35 cellular contexts compared by ENCODE assay signal in genomic region chr3:126768903-126769302, GRCh38.
DNase-seq lines count a peak whose midpoint lies in the region; ATAC-seq, FAIRE-seq and TF ChIP-seq lines count a peak whose summit lies in the region.
"Had no signal": no experiment of that assay in that cellular context is flagged by ENCODE, and none has a peak within 500 bp of the region (broad histone marks: within the 10 kb centered on the region; RNA-seq: fewer than 3 reads in every experiment).

No MANE protein-coding gene starts in this region.

- H2AFZ ChIP-seq in HepG2 (ENCODE audit: low read length) (no peak overlapping the region), IMR-90 (replicated peaks; ENCODE audit: low read length, poor library complexity) (no peak overlapping the region), K562 (ENCODE audit: low read depth, low read length) (no peak overlapping the region)

- H4K91ac ChIP-seq in IMR-90 (ENCODE audit: insufficient read depth, low read depth, low read length): no peak overlapping the region

- H3K27ac ChIP-seq in HepG2 (ENCODE audit: extremely low read length, insufficient read depth, low read length) (no peak overlapping the region), right lobe of liver (no peak overlapping the region), IMR-90 (ENCODE audit: insufficient read depth, low read length) (no peak overlapping the region), K562 (ENCODE audit: extremely low read depth, low read depth, low read length) (no peak overlapping the region)
- H3K27ac ChIP-seq: 22Rv1; A549; BLaER1; BLaER1 treated with 17β-estradiol and CSF1 and Interleukin-3, amounts not matched to agents 10 nM and 100 nM; C4-2B had no signal

- peaks cover 0 to 4% of the 10 kb centered on the region in 2 experiments; a peak in 3 of 4 replicates for H3K79me1 ChIP-seq in IMR-90 (ENCODE audit: low read depth in 1 of 2, low read length in 2 of 2)

- TF ChIP-seq RAD21 in HepG2 (CRISPR knock-in tag; IDR thresholded peaks at IDR 0.05): no peak
- no peak for TF ChIP-seq RAD21 in IMR-90 (IDR thresholded peaks at IDR 0.05; ENCODE audit: low read length)
- no peak for TF ChIP-seq RAD21 in Ishikawa (IDR thresholded peaks at IDR 0.05; ENCODE audit: low read depth)
- TF ChIP-seq RAD21 in K562 (CRISPR knock-in tag; conservative IDR thresholded peaks at IDR 0.05 in 1 of 2, IDR thresholded peaks at IDR 0.05 in 1 of 2): no peak

- no peak for ATAC-seq in HepG2
- no peak for ATAC-seq in right lobe of liver
- no peak for ATAC-seq in IMR-90 (ENCODE audit: low read depth)
- ATAC-seq in K562: no peak
- no peak for ATAC-seq in HG03097 (IDR thresholded peaks at IDR 0.05; ENCODE audit: low FRiP score, unreplicated experiment)
- ATAC-seq: A549; CD8-positive, alpha-beta T cell had no signal

- no peak overlapping the region for H2AK9ac ChIP-seq in IMR-90 (replicated peaks; ENCODE audit: low read depth, low read length, poor library complexity)

- in situ Hi-C loops in HepG2 (cut with HindIII; ENCODE audit: extremely low pct_ligation_motif_present, low pct_unique_long_range_greater_than_20kb) (no loop called here), IMR-90 (cut with MboI; ENCODE audit: low sequenced_read_pairs) (no loop called here), K562 (cut with MboI) (no loop called here)

- FAIRE-seq in HepG2 (lab: Jason Lieb, UNC): no peak
- FAIRE-seq in K562 (lab: Jason Lieb, UNC): no peak
- FAIRE-seq: A204.1, A549, D721Med had no signal

- H3K79me2 ChIP-seq in HepG2 (ENCODE audit: insufficient read depth, low read length) (no peaks in the 10 kb centered on the region), K562 (ENCODE audit: control insufficient read depth, insufficient read depth, low read length) (no peaks in the 10 kb centered on the region)

- no peak overlapping the region for H2BK120ac ChIP-seq in IMR-90 (ENCODE audit: low read depth, low read length)

- intact Hi-C loops in HepG2 (cut with micrococcal nuclease; ENCODE audit: unreplicated experiment) (no loop called here), right lobe of liver (cut with DNase I) (no loop called here), IMR-90 (cut with micrococcal nuclease) (no loop called here), K562 (cut with micrococcal nuclease) (no loop called here), head of caudate nucleus (cut with DNase I) (no loop called here)

- no peak overlapping the region for H3K4ac ChIP-seq in IMR-90 (ENCODE audit: low read depth, low read length)

- H3K23ac ChIP-seq in IMR-90 (ENCODE audit: low read depth, low read length): no peak overlapping the region

- H3K56ac ChIP-seq in IMR-90 (ENCODE audit: extremely low read depth, insufficient read depth, low read length): no peak overlapping the region

- TF ChIP-seq POLR2A in HepG2 (IDR thresholded peaks at IDR 0.05; ENCODE audit: insufficient read depth in 1 of 2, low read depth in 2 of 2, low read length in 2 of 2) (no peak), right lobe of liver (IDR thresholded peaks at IDR 0.05) (no peak), IMR-90 (IDR thresholded peaks at IDR 0.05; ENCODE audit: low read depth, low read length) (no peak), K562 (conservative IDR thresholded peaks at IDR 0.05) (no peak)

- no peak overlapping the region for H2AK5ac ChIP-seq in IMR-90 (ENCODE audit: low read depth, low read length)

- H3K9me1 ChIP-seq in IMR-90 (ENCODE audit: insufficient read depth, low read length) (no peaks in the 10 kb centered on the region), K562 (ENCODE audit: control insufficient read depth, insufficient read depth, low read length) (no peaks in the 10 kb centered on the region)

- DNase-seq in HepG2 (ENCODE audit: low spot score): no peak
- no peak for DNase-seq in right lobe of liver
- no peak for DNase-seq in IMR-90
- DNase-seq in K562 (ENCODE audit: extremely low read depth in 1 of 4, low spot score in 3 of 4): no peak
- no peak for DNase-seq in NK-92 (lab: John Stamatoyannopoulos, UW; ENCODE audit: unreplicated experiment)
- no peak for DNase-seq in head of caudate nucleus
- DNase-seq: 8988T; ACHN; AML-193; BE2C; C1 segment of cervical spinal cord; Caco-2; Calu3; CD4-positive, alpha-beta memory T cell; CD4-positive, alpha-beta T cell; CD4-positive, CD25-positive, alpha-beta regulatory T cell; CD8-positive, alpha-beta memory T cell; CD8-positive, alpha-beta T cell; COR-L47; DMS 273 treated with DMSO at 0.1 percent for 48 hours; DMS153; DMS53; DMS79; DMS79 treated with DMSO at 0.1 percent for 48 hours; DND-41; EL had no signal

- H3K4me3 ChIP-seq in HepG2 (replicated peaks in 1 of 3; ENCODE audit: insufficient read depth in 1 of 3, low read depth in 2 of 3, low read length in 3 of 3) (no peak overlapping the region), right lobe of liver (no peak overlapping the region), IMR-90 (ENCODE audit: insufficient read depth, low read depth, low read length) (no peak overlapping the region), K562 (no peak overlapping the region)
- H3K4me3 ChIP-seq: A549; BLaER1; BLaER1 treated with 17β-estradiol and CSF1 and Interleukin-3, amounts not matched to agents 10 nM and 100 nM had no signal

- no peak overlapping the region for H2BK15ac ChIP-seq in IMR-90 (ENCODE audit: low read depth, low read length)

- no peaks in the 10 kb centered on the region for H3K4me1 ChIP-seq in HepG2 (ENCODE audit: insufficient read depth, low read length)
- H3K4me1 ChIP-seq in right lobe of liver: no peaks in the 10 kb centered on the region
- H3K4me1 ChIP-seq in IMR-90 (ENCODE audit: control insufficient read depth, insufficient read depth, low read length): peaks cover 1% of the 10 kb centered on the region; the same call in 1 of the 2 replicates
- H3K4me1 ChIP-seq in K562 (replicated peaks in 1 of 2; ENCODE audit: control insufficient read depth in 2 of 2, insufficient read depth in 2 of 2, low read length in 2 of 2): no peaks in the 10 kb centered on the region
- H3K4me1 ChIP-seq: A549; BE2C; BLaER1; BLaER1 treated with 17β-estradiol and CSF1 and Interleukin-3, amounts not matched to agents 10 nM and 100 nM; Caco-2 had no signal

- H3K27me3 ChIP-seq in HepG2 (ENCODE audit: control insufficient read depth in 1 of 2, insufficient read depth in 2 of 2, low read length in 2 of 2): no peaks in the 10 kb centered on the region
- no peaks in the 10 kb centered on the region for H3K27me3 ChIP-seq in right lobe of liver
- no peaks in the 10 kb centered on the region for H3K27me3 ChIP-seq in IMR-90 (ENCODE audit: control insufficient read depth, insufficient read depth, low read length)
- no peaks in the 10 kb centered on the region for H3K27me3 ChIP-seq in K562 (ENCODE audit: control insufficient read depth in 2 of 2, insufficient read depth in 2 of 2, low read length in 2 of 2)
- H3K27me3 ChIP-seq: BE2C; BLaER1; BLaER1 treated with 17β-estradiol and CSF1 and Interleukin-3, amounts not matched to agents 10 nM and 100 nM had no signal

- POLR2A ChIA-PET in HepG2 (lab: Yijun Ruan, JAX): no interaction called here
- POLR2A ChIA-PET in IMR-90 (lab: Charles Lee; ENCODE audit: unreplicated experiment): no interaction called here
- POLR2A ChIA-PET in K562 (lab: Yijun Ruan, JAX): no interaction called here

- no peak overlapping the region for H2BK5ac ChIP-seq in IMR-90 (ENCODE audit: low read depth, low read length, poor library complexity, severe bottlenecking)

- TF ChIP-seq EP300 in HepG2 (IDR thresholded peaks at IDR 0.05; ENCODE audit: low read depth in 2 of 2, low read length in 2 of 2) (no peak), HepG2 (CRISPR knock-in tag; IDR thresholded peaks at IDR 0.05; ENCODE audit: borderline replicate concordance) (no peak), Ishikawa (IDR thresholded peaks at IDR 0.05; ENCODE audit: borderline replicate concordance) (no peak), K562 (IDR thresholded peaks at IDR 0.05; ENCODE audit: low read length) (no peak)

- no peak overlapping the region for H3K14ac ChIP-seq in IMR-90 (replicated peaks; ENCODE audit: low read depth, low read length)

- no peaks in the 10 kb centered on the region for H3K9me3 ChIP-seq in HepG2 (ENCODE audit: low read length)
- H3K9me3 ChIP-seq in right lobe of liver: no peaks in the 10 kb centered on the region
- H3K9me3 ChIP-seq in IMR-90 (ENCODE audit: control insufficient read depth, insufficient read depth, low read length): no peaks in the 10 kb centered on the region
- H3K9me3 ChIP-seq in K562 (replicated peaks; ENCODE audit: control insufficient read depth, insufficient read depth, low read depth, low read length): no peaks in the 10 kb centered on the region
- H3K9me3 ChIP-seq: A549, BE2C, Caco-2 had no signal

- BruUV-seq in HepG2 (replicated peaks; lab: Mats Ljungman, UMichigan): no TSS peak
- no TSS peak for BruUV-seq in IMR-90 (replicated peaks; lab: Mats Ljungman, UMichigan)
- no TSS peak for BruUV-seq in K562 (replicated peaks; lab: Mats Ljungman, UMichigan)

- dilution Hi-C loops in IMR-90 (cut with HindIII; ENCODE audit: low sequenced_read_pairs, unreplicated experiment): no loop called here

- TF ChIP-seq CTCF in HepG2 (CRISPR knock-in tag; IDR thresholded peaks at IDR 0.05): no peak
- TF ChIP-seq CTCF in right lobe of liver (IDR thresholded peaks at IDR 0.05): no peak
- TF ChIP-seq CTCF in IMR-90 (conservative IDR thresholded peaks at IDR 0.05; ENCODE audit: low read depth, low read length): no peak
- TF ChIP-seq CTCF in K562 (IDR thresholded peaks at IDR 0.05 in 2 of 3, conservative IDR thresholded peaks at IDR 0.05 in 1 of 3; ENCODE audit: insufficient read depth in 2 of 3, low read depth in 1 of 3, low read length in 3 of 3): no peak

- no peak overlapping the region for H2BK20ac ChIP-seq in IMR-90 (ENCODE audit: low read depth, low read length)

- H4K5ac ChIP-seq in IMR-90 (ENCODE audit: low read depth, low read length): no peak overlapping the region

- no peak overlapping the region for H3K18ac ChIP-seq in IMR-90 (ENCODE audit: low read depth, low read length)

- 96% methylated on average over 3 of the region's 3 CpGs for WGBS in HepG2 (ENCODE audit: low lambda C conversion rate)
- 81% methylated on average over 3 of the region's 3 CpGs for whole genome bisulfite sequencing in right lobe of liver (ENCODE audit: insufficient coverage, low coverage, low lambda C conversion rate, missing lambda C conversion rate)
- WGBS in IMR-90 (ENCODE audit: extremely low coverage in 2 of 2, insufficient read length in 1 of 2), 2 experiments: no CpG with 5 or more reads among the region's 3 CpGs
- WGBS in K562 (ENCODE audit: insufficient coverage, low coverage, missing lambda C conversion rate): 66% methylated on average over 3 of the region's 3 CpGs

- CTCF ChIA-PET in HepG2 (lab: Yijun Ruan, JAX; ENCODE audit: low intra/inter-chr PET ratio, low total read pairs): no interaction called here
- CTCF ChIA-PET in IMR-90 (lab: Yijun Ruan, JAX): no interaction called here
- CTCF ChIA-PET in K562 (lab: Yijun Ruan, JAX; ENCODE audit: low intra/inter-chr PET ratio): interaction anchor here (0.6 kb wide), 1 partner anchor 26 kb away, joined by 3 read pairs; no protein-coding TSS in a partner anchor

- no peak overlapping the region for H4K8ac ChIP-seq in IMR-90 (ENCODE audit: low read depth in 2 of 2, low read length in 2 of 2)

- no peak overlapping the region for H3K9ac ChIP-seq in HepG2 (ENCODE audit: insufficient read depth, low read depth, low read length)
- no peak overlapping the region for H3K9ac ChIP-seq in IMR-90 (ENCODE audit: low read depth, low read length)
- H3K9ac ChIP-seq in K562 (ENCODE audit: insufficient read depth in 1 of 2, low read depth in 2 of 2, low read length in 2 of 2): no peak overlapping the region
- H3K9ac ChIP-seq: BLaER1; BLaER1 treated with 17β-estradiol and CSF1 and Interleukin-3, amounts not matched to agents 10 nM and 100 nM had no signal

- H3K36me3 ChIP-seq in HepG2 (replicated peaks in 1 of 2; ENCODE audit: control insufficient read depth in 1 of 2, insufficient read depth in 2 of 2, low read length in 2 of 2) (no peaks in the 10 kb centered on the region; a peak in 1 of 5 replicates), right lobe of liver (no peaks in the 10 kb centered on the region), IMR-90 (ENCODE audit: control insufficient read depth, insufficient read depth, low read length) (no peaks in the 10 kb centered on the region; the same call in 1 of the 2 replicates), K562 (ENCODE audit: control insufficient read depth, insufficient read depth, low read length) (no peaks in the 10 kb centered on the region)
- H3K36me3 ChIP-seq: BE2C had no signal

- no peak overlapping the region for H3K4me2 ChIP-seq in HepG2 (ENCODE audit: low read depth, low read length)
- H3K4me2 ChIP-seq in IMR-90 (ENCODE audit: low read depth, low read length): no peak overlapping the region
- H3K4me2 ChIP-seq in K562 (ENCODE audit: insufficient read depth, low read length): no peak overlapping the region
- H3K4me2 ChIP-seq: A549; BLaER1; BLaER1 treated with 17β-estradiol and CSF1 and Interleukin-3, amounts not matched to agents 10 nM and 100 nM had no signal

- H4K20me1 ChIP-seq in HepG2 (ENCODE audit: insufficient read depth, low read length) (no peaks in the 10 kb centered on the region), IMR-90 (ENCODE audit: insufficient read depth, low read length) (no peaks in the 10 kb centered on the region), K562 (replicated peaks; ENCODE audit: control insufficient read depth, insufficient read depth, low read length) (no peaks in the 10 kb centered on the region)
- H4K20me1 ChIP-seq: BLaER1; BLaER1 treated with 17β-estradiol and CSF1 and Interleukin-3, amounts not matched to agents 10 nM and 100 nM had no signal

Comparison
In these comparisons a context has a peak if more than half of its experiments do, and no peak if none do; other contexts are left out.
1. Of the 241 proteins assayed by ChIP-seq in both HepG2 and K562: peak only in HepG2: none; only in K562: none; in both: CEBPB; in neither: 239; mixed calls (peak in some experiments, not most) for 1.